28 cellular contexts compared by ENCODE assay signal in genomic region chr11:120589376-120589775, GRCh38.
"Had no signal": no experiment of that assay in that cellular context is flagged by ENCODE, and none has a peak within 500 bp of the region (broad histone marks: within the 10 kb centered on the region; RNA-seq: fewer than 3 reads in every experiment).

No MANE protein-coding gene starts in this region.

- ATAC-seq: left cardiac atrium; left lobe of liver; left ventricle myocardium superior; mucosa of descending colon; naive thymus-derived CD4-positive, alpha-beta T cell; natural killer cell treated with Interleukin-12 subunit alpha and Interleukin-12 subunit beta and Interleukin-15 and Interleukin-18, amount 100 ng/mL, for 72 hours; right cardiac atrium; stimulated activated memory B cell treated with anti-CD40 and anti-IgM and Interleukin-4, amounts not matched to agents 10 μg/mL and 1 μg/mL and 100 μg/mL, for 72 hours; stimulated activated naive CD8-positive, alpha-beta T cell treated with anti-CD3 and anti-CD28 coated beads, Interleukin-15, amount 100 ng/mL, for 72 hours had no signal

- H3K4me1 Mint-ChIP-seq: naive thymus-derived CD4-positive, alpha-beta T cell; stimulated activated memory B cell treated with anti-CD40 and anti-IgM and Interleukin-4, amounts not matched to agents 10 μg/mL and 1 μg/mL and 100 μg/mL, for 72 hours; stimulated activated naive CD8-positive, alpha-beta T cell treated with anti-CD3 and anti-CD28 coated beads, Interleukin-15, amount 100 ng/mL, for 72 hours had no signal

- H3K79me2 ChIP-seq: hepatocyte had no signal

- H3K9me3 Mint-ChIP-seq: natural killer cell treated with Interleukin-12 subunit alpha and Interleukin-12 subunit beta and Interleukin-15 and Interleukin-18, amount 100 ng/mL, for 72 hours; stimulated activated memory B cell treated with anti-CD40 and anti-IgM and Interleukin-4, amounts not matched to agents 10 μg/mL and 1 μg/mL and 100 μg/mL, for 72 hours had no signal

- H3K4me2 ChIP-seq: hepatocyte had no signal

- H3K27ac Mint-ChIP-seq: naive thymus-derived CD4-positive, alpha-beta T cell; natural killer cell treated with Interleukin-12 subunit alpha and Interleukin-12 subunit beta and Interleukin-15 and Interleukin-18, amount 100 ng/mL, for 72 hours; stimulated activated memory B cell treated with anti-CD40 and anti-IgM and Interleukin-4, amounts not matched to agents 10 μg/mL and 1 μg/mL and 100 μg/mL, for 72 hours; stimulated activated naive CD8-positive, alpha-beta T cell treated with anti-CD3 and anti-CD28 coated beads, Interleukin-15, amount 100 ng/mL, for 72 hours; type B pancreatic cell had no signal

- H3K27me3 ChIP-seq: hepatocyte, ovary, sigmoid colon, tibial nerve, vagina had no signal

- H3K27ac ChIP-seq: hepatocyte, ovary, prostate gland, sigmoid colon, tibial nerve, vagina had no signal

- H3K4me3 ChIP-seq: hepatocyte, lung, mucosa of descending colon, ovary, prostate gland, sigmoid colon, tibial nerve, vagina had no signal

- H2AFZ ChIP-seq: hepatocyte had no signal

- H3K36me3 Mint-ChIP-seq: naive thymus-derived CD4-positive, alpha-beta T cell; natural killer cell treated with Interleukin-12 subunit alpha and Interleukin-12 subunit beta and Interleukin-15 and Interleukin-18, amount 100 ng/mL, for 72 hours; stimulated activated memory B cell treated with anti-CD40 and anti-IgM and Interleukin-4, amounts not matched to agents 10 μg/mL and 1 μg/mL and 100 μg/mL, for 72 hours had no signal

- DNase-seq: islet precursor cell; kidney glomerular epithelial cell; left cardiac atrium; left ventricle myocardium superior; midbrain; mucosa of descending colon; naive thymus-derived CD4-positive, alpha-beta T cell; retina; right cardiac atrium; sigmoid colon; small intestine; stimulated activated CD4-positive, alpha-beta T cell treated with anti-CD3 and anti-CD28 coated beads, Interleukin-1b, Interleukin-23, amount 100 ng/mL, for 48 hours; stimulated activated CD4-positive, alpha-beta T cell treated with anti-CD3 and anti-CD28 coated beads, Interleukin-2, amount 100 ng/mL, for 48 hours; stimulated activated CD4-positive, alpha-beta T cell treated with anti-CD3 and anti-CD28 coated beads, Interleukin-4, amount 100 ng/mL, for 4 hours; stimulated activated CD8-positive, alpha-beta memory T cell treated with anti-CD3 and anti-CD28 coated beads, Interleukin-4, amount 100 ng/mL, for 48 hours; stimulated activated naive CD4-positive, alpha-beta T cell treated with Interleukin-2 at 50 U/mL for 16 hours; stimulated activated naive CD8-positive, alpha-beta T cell treated with anti-CD3 and anti-CD28 coated beads, Interleukin-15, amount 100 ng/mL, for 72 hours; substantia nigra had no signal

- H3K4me3 Mint-ChIP-seq: naive thymus-derived CD4-positive, alpha-beta T cell; natural killer cell treated with Interleukin-12 subunit alpha and Interleukin-12 subunit beta and Interleukin-15 and Interleukin-18, amount 100 ng/mL, for 72 hours; stimulated activated memory B cell treated with anti-CD40 and anti-IgM and Interleukin-4, amounts not matched to agents 10 μg/mL and 1 μg/mL and 100 μg/mL, for 72 hours; stimulated activated naive CD8-positive, alpha-beta T cell treated with anti-CD3 and anti-CD28 coated beads, Interleukin-15, amount 100 ng/mL, for 72 hours; type B pancreatic cell had no signal

- H3K4me1 ChIP-seq: prostate gland, sigmoid colon, tibial nerve, vagina had no signal

- H3K36me3 ChIP-seq: ovary, prostate gland, sigmoid colon, tibial nerve, vagina had no signal

- H3K9me3 ChIP-seq: mucosa of descending colon, ovary, prostate gland, tibial nerve, vagina had no signal
